ENCODE assay signal across 8 cellular contexts in the genomic region with DNA sequence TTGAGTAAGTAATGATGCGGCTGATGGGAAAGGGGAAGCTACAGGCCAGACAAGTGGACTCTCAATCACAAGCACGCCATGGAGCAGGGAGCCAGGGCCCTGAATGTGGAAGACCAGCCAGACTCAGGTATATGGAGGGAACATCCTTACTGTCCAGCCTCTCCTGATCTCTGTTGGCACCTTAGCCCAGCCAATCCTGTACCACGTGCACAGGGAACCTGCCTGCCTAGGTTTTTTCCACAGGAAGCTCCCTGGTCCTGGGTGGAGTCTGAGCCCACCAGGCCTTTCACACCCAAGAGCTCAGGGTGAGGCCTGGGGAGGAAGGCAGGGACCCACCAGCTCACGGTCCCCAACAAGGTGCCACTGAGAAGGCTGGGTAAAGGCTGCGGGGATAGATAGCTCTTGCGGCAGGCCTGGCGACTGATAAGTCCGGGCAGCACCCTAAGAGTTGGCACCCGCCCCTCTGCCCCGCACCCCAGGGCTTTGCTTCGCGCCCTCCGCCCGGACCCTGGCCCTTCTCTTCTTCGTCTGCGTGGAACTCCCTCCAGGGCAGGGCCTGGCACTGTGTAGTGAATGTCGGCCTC. TPM values are rescaled to one million over a fixed set of nuclear protein-coding genes. Genes with fewer than 3 reads are reported as not detected.
DNase-seq lines count a peak whose midpoint lies in the region; ATAC-seq, FAIRE-seq and TF ChIP-seq lines count a peak whose summit lies in the region.

No MANE protein-coding gene starts in this region.

- no CpG with 5 or more reads among the region's 17 CpGs for WGBS in neuronal stem cell (ENCODE audit: extremely low coverage in 2 of 2, insufficient read length in 2 of 2, insufficient replicate concordance in 1 of 2), 2 donors

- peak overlapping the region; percentile 78 for H3K27ac ChIP-seq in OCI-LY3 (ENCODE audit: low read length)
- H3K27ac ChIP-seq in neuronal stem cell (replicated peaks; ENCODE audit: low read length), result peak overlapping the region; percentile 91

- H3K27me3 ChIP-seq in OCI-LY3 (ENCODE audit: low read depth, low read length) (no peaks in the 10 kb centered on the region), endocrine pancreas (ENCODE audit: control insufficient read depth, insufficient read depth, low read length) (no peaks in the 10 kb centered on the region), neuronal stem cell (ENCODE audit: control insufficient read depth in 3 of 3, insufficient read depth in 3 of 3, low read depth in 1 of 3, low read length in 3 of 3) (no peaks in the 10 kb centered on the region)

- peak overlapping the region; percentile 97 for H2AK5ac ChIP-seq in neuronal stem cell (ENCODE audit: low read depth, low read length)

- peak overlapping the region; percentile 93 for H3K18ac ChIP-seq in neuronal stem cell (ENCODE audit: low read length)

- H3K23ac ChIP-seq in neuronal stem cell (ENCODE audit: low read depth, low read length, poor library complexity), result peak overlapping the region; percentile 62

- H3K4me2 ChIP-seq in OCI-LY3 (ENCODE audit: low read length) (peak overlapping the region; percentile 96), neuronal stem cell (ENCODE audit: insufficient read depth, low read length, poor library complexity, severe bottlenecking) (peak overlapping the region; percentile 92)

- H3K14ac ChIP-seq in neuronal stem cell (ENCODE audit: low read length), result peak overlapping the region; percentile 11

- peaks cover 4% of the 10 kb centered on the region for H3K79me1 ChIP-seq in neuronal stem cell (ENCODE audit: low read depth, low read length)

- H3K4me1 ChIP-seq in OCI-LY3 (ENCODE audit: low read length), result peaks cover 12% of the 10 kb centered on the region
- peaks cover 4% of the 10 kb centered on the region for H3K4me1 ChIP-seq in endocrine pancreas (ENCODE audit: control insufficient read depth, insufficient read depth, low read length)
- H3K4me1 ChIP-seq in neuronal stem cell (ENCODE audit: control insufficient read depth in 2 of 2, insufficient read depth in 1 of 2, low read depth in 1 of 2, low read length in 2 of 2), result peaks cover 7 to 10% of the 10 kb centered on the region in 2 donors

- no peak overlapping the region for H4K91ac ChIP-seq in neuronal stem cell (ENCODE audit: low read depth, low read length, poor library complexity)

- H2BK12ac ChIP-seq in neuronal stem cell (ENCODE audit: low read length), result no peak overlapping the region

- peaks cover 4% of the 10 kb centered on the region; the same call in 1 of the 2 replicates for H4K20me1 ChIP-seq in OCI-LY3 (ENCODE audit: insufficient read depth, low read length)

- no peak for TF ChIP-seq CTCF in OCI-LY3 (IDR thresholded peaks at IDR 0.05; ENCODE audit: low read depth, low read length)

- H3K4ac ChIP-seq in neuronal stem cell (ENCODE audit: low read length), result peak overlapping the region; percentile 80

- peak overlapping the region; percentile 73 for H2BK120ac ChIP-seq in neuronal stem cell (ENCODE audit: low read depth, low read length)

- H2AFZ ChIP-seq in OCI-LY3 (ENCODE audit: low read depth, low read length) (peak overlapping the region; percentile 51; the same call in 1 of the 2 replicates), neuronal stem cell (ENCODE audit: low read length) (peak overlapping the region; percentile 93)

- DNase-seq in GM19239 (ENCODE audit: insufficient read length, low spot score), result no peak
- DNase-seq in neuronal stem cell (ENCODE audit: low spot score), result peak; percentile 15
- no peak for DNase-seq in NCI-H748 treated with DMSO at 0.1 percent for 48 hours (lab: John Stamatoyannopoulos, UW)
- DNase-seq in activated effector memory CD4-positive, alpha-beta T cell treated with anti-CD3 and anti-CD28 coated beads, Interleukin-2, amount 50 U/mL, for 16 hours, result no peak

- FAIRE-seq in GM19239 (lab: Jason Lieb, UNC), result peak; percentile 62

- H2BK15ac ChIP-seq in neuronal stem cell (ENCODE audit: low read length), result no peak overlapping the region

- ATAC-seq in GM18517 (IDR thresholded peaks at IDR 0.05; ENCODE audit: unreplicated experiment) (no peak), GM21528 (IDR thresholded peaks at IDR 0.05; ENCODE audit: low FRiP score, unreplicated experiment) (no peak)

- H2BK5ac ChIP-seq in neuronal stem cell (ENCODE audit: low read length), result peak overlapping the region; percentile 78

- H3K4me3 ChIP-seq in OCI-LY3 (ENCODE audit: low read length) (peak overlapping the region; percentile 95), endocrine pancreas (ENCODE audit: control insufficient read depth, insufficient read depth, low read length) (no peak overlapping the region), neuronal stem cell (ENCODE audit: low read length in 2 of 2) (peak overlapping the region; percentile 84 to 96)

- H4K8ac ChIP-seq in neuronal stem cell (ENCODE audit: low read depth, low read length), result no peak overlapping the region

- peaks cover 31% of the 10 kb centered on the region for H3K79me2 ChIP-seq in OCI-LY3 (ENCODE audit: low read length)

- peaks cover 26% of the 10 kb centered on the region for H3K36me3 ChIP-seq in OCI-LY3 (replicated peaks; ENCODE audit: low read depth, low read length)
- no peaks in the 10 kb centered on the region for H3K36me3 ChIP-seq in endocrine pancreas (ENCODE audit: control insufficient read depth, insufficient read depth, low read length)
- H3K36me3 ChIP-seq in neuronal stem cell (replicated peaks in 1 of 2; ENCODE audit: control insufficient read depth in 2 of 2, insufficient read depth in 2 of 2, low read length in 2 of 2), result peaks cover 20 to 31% of the 10 kb centered on the region in 2 donors

- H3K9ac ChIP-seq in OCI-LY3 (ENCODE audit: low read length) (peak overlapping the region; percentile 94), endocrine pancreas (ENCODE audit: control insufficient read depth, insufficient read depth, low read length) (peak overlapping the region; percentile 73), neuronal stem cell (ENCODE audit: low read depth, low read length, poor library complexity) (peak overlapping the region; percentile 86)

- no peaks in the 10 kb centered on the region for H3K9me3 ChIP-seq in OCI-LY3 (ENCODE audit: insufficient read depth, low read length)
- H3K9me3 ChIP-seq in endocrine pancreas (ENCODE audit: control insufficient read depth, low read length), result no peaks in the 10 kb centered on the region
- H3K9me3 ChIP-seq in neuronal stem cell (replicated peaks in 1 of 2; ENCODE audit: control insufficient read depth in 2 of 2, insufficient read depth in 1 of 2, low read depth in 1 of 2, low read length in 2 of 2), result no peaks in the 10 kb centered on the region

RNA-seq across cellular contexts. Expression of gene APEH, which starts 0.9 kb away (rescaled TPM):
- polyA plus RNA-seq in neuronal stem cell (2013, experiment 1 of 2), result 50.1 TPM
- polyA plus RNA-seq in neuronal stem cell (2013, experiment 2 of 2), result 46.8 TPM

RNA-seq across cellular contexts. Expression of gene MST1, which starts 16.1 kb away (rescaled TPM):
- 10.4 TPM for polyA plus RNA-seq in neuronal stem cell (2013, experiment 1 of 2)
- 11.3 TPM for polyA plus RNA-seq in neuronal stem cell (2013, experiment 2 of 2)

RNA-seq across cellular contexts. Expression of gene RNF123, which starts 16.1 kb away (rescaled TPM):
- 21.9 TPM for polyA plus RNA-seq in neuronal stem cell (2013, experiment 1 of 2)
- polyA plus RNA-seq in neuronal stem cell (2013, experiment 2 of 2), result 20.9 TPM

RNA-seq across cellular contexts. Expression of gene AMIGO3, which starts 46.3 kb away (rescaled TPM):
- 1.0 TPM for polyA plus RNA-seq in neuronal stem cell (2013, experiment 1 of 2)
- 0.93 TPM for polyA plus RNA-seq in neuronal stem cell (2013, experiment 2 of 2)

RNA-seq across cellular contexts. Expression of gene GMPPB, which starts 50.5 kb away (rescaled TPM):
- 7.4 TPM for polyA plus RNA-seq in neuronal stem cell (2013, experiment 1 of 2)
- 7.4 TPM for polyA plus RNA-seq in neuronal stem cell (2013, experiment 2 of 2)
